7 cellular contexts compared by ENCODE assay signal in genomic region chr16:33844533-33844932, GRCh38.
DNase-seq lines count a peak whose midpoint lies in the region; ATAC-seq and TF ChIP-seq lines count a peak whose summit lies in the region.
"Not testable (repeated sequence)": the region's sequence is repeated elsewhere in the genome, so short reads cannot be mapped to it uniquely, and the experiment has no call there.

No MANE protein-coding gene starts in this region.

- H3K36me3 Mint-ChIP-seq in activated CD8-positive, alpha-beta memory T cell treated with anti-CD3 and anti-CD28 coated beads, Interleukin-2, amount 10 ng/mL, durations not matched to agents 7 days and 5 days: not testable (repeated sequence)

- not testable (repeated sequence) for H3K27ac Mint-ChIP-seq in activated CD8-positive, alpha-beta memory T cell treated with anti-CD3 and anti-CD28 coated beads, Interleukin-2, amount 10 ng/mL, durations not matched to agents 7 days and 5 days

- H3K4me1 Mint-ChIP-seq in activated CD8-positive, alpha-beta memory T cell treated with anti-CD3 and anti-CD28 coated beads, Interleukin-2, amount 10 ng/mL, durations not matched to agents 7 days and 5 days: not testable (repeated sequence)

- H3K4me3 Mint-ChIP-seq in activated CD8-positive, alpha-beta memory T cell treated with anti-CD3 and anti-CD28 coated beads, Interleukin-2, amount 10 ng/mL, durations not matched to agents 7 days and 5 days: not testable (repeated sequence)

- not testable (repeated sequence) for H3K4me3 ChIP-seq in GM12865 (ENCODE audit: low read depth, low read length)

- intact Hi-C loops in head of caudate nucleus (cut with DNase I): not testable (repeated sequence)

- H3K9me3 Mint-ChIP-seq in activated CD8-positive, alpha-beta memory T cell treated with anti-CD3 and anti-CD28 coated beads, Interleukin-2, amount 10 ng/mL, durations not matched to agents 7 days and 5 days (ENCODE audit: low read depth): not testable (repeated sequence)

- peak; percentile 68 for ATAC-seq in HG03354 (IDR thresholded peaks at IDR 0.05; ENCODE audit: poor library complexity, severe bottlenecking, unreplicated experiment)
- ATAC-seq in activated CD8-positive, alpha-beta memory T cell treated with anti-CD3 and anti-CD28 coated beads, Interleukin-2, amount 10 ng/mL, durations not matched to agents 7 days and 5 days: not testable (repeated sequence)

- peak; percentile 26 for TF ChIP-seq CTCF in GM12865 (IDR thresholded peaks at IDR 0.05; ENCODE audit: insufficient read depth, low read depth, low read length, missing control alignments)

- not testable (repeated sequence) for DNase-seq in GM12865 (ENCODE audit: low read depth)
- DNase-seq in NCI-H146 treated with DMSO at 0.1 percent for 48 hours (lab: John Stamatoyannopoulos, UW; ENCODE audit: unreplicated experiment) (peak; percentile 3), SHP77 (lab: John Stamatoyannopoulos, UW) (peak; percentile 18 to 30), head of caudate nucleus (peak in 24 of 42 donors; percentile 1 to 51 (median 12))
- DNase-seq in activated CD8-positive, alpha-beta memory T cell treated with anti-CD3 and anti-CD28 coated beads, Interleukin-2, amount 10 ng/mL, durations not matched to agents 7 days and 5 days: peak; percentile 40
- DNase-seq in stimulated activated CD4-positive, alpha-beta T cell treated with anti-CD3 and anti-CD28 coated beads, Interleukin-2, amount 100 ng/mL, for 4 hours (ENCODE audit: low read depth): peak; percentile 0

- not testable (repeated sequence) for H3K27me3 Mint-ChIP-seq in activated CD8-positive, alpha-beta memory T cell treated with anti-CD3 and anti-CD28 coated beads, Interleukin-2, amount 10 ng/mL, durations not matched to agents 7 days and 5 days

- CTCF ChIA-PET in activated CD8-positive, alpha-beta memory T cell treated with anti-CD3 and anti-CD28 coated beads, Interleukin-2, amount 10 ng/mL, durations not matched to agents 7 days and 5 days (lab: Charles Lee): not testable (repeated sequence)
